7 cellular contexts compared by ENCODE assay signal in the genomic region with DNA sequence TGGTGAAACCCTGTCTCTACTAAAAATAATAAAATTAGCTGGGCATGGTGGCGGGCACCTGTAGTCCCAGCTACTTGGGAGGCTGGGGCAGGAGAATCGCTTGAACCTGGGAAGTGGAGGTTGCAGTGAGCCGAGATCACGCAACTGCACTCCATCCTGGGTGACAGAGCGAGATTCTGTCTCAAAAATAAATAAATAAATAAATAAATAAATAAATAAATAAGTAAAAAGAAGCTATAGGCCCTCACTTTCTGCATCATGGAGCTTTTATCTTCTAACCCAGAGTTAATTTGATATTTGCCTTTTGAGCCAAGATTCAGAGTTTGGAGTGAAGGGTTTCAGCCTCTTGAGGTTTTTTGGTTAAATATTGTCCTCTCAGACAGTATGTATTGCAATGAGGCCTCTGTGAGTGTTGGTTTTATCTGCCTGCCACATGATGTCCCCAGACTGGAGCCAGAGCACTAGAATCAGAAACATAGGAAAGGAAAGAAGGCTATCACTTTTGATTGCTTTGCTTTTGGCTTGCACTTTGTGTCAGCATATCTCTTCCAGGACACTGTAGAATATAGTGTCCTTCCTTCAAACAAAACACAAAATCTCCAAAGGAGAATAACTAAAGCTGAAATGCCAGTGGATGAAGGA.
"Had no signal": no experiment of that assay in that cellular context is flagged by ENCODE, and none has a peak within 500 bp of the region (broad histone marks: within the 10 kb centered on the region; RNA-seq: fewer than 3 reads in every experiment).

No MANE protein-coding gene starts in this region.

- H3K4me3 ChIP-seq: GM23248, HAP-1 had no signal

- ATAC-seq: HCT116 had no signal

- H3K9me3 ChIP-seq: HAP-1 had no signal

- DNase-seq: GM23248, GOT3, H7, KBM-7 had no signal

- H3K27ac ChIP-seq: GM23248, KMS-11 had no signal
